ENCODE assay signal across 8 cellular contexts in genomic region chr3:128875556-128876120, GRCh38. TPM values are rescaled to one million over a fixed set of nuclear protein-coding genes. Genes with fewer than 3 reads are reported as not detected.
A peak's percentile ranks its signal among the peaks of the same experiment; 100 is the strongest.
DNase-seq lines count a peak whose midpoint lies in the region; ATAC-seq, FAIRE-seq and TF ChIP-seq lines count a peak whose summit lies in the region.

No MANE protein-coding gene starts in this region.

- no peak overlapping the region for H3K27ac ChIP-seq in neuronal stem cell (replicated peaks; ENCODE audit: low read length)

- H3K14ac ChIP-seq in neuronal stem cell (ENCODE audit: low read length), result no peak overlapping the region

- H2AFZ ChIP-seq in Loucy (ENCODE audit: low read length) (peak overlapping the region; percentile 34; the same call in 1 of the 2 replicates), neuronal stem cell (ENCODE audit: low read length) (peak overlapping the region; percentile 11)

- H4K8ac ChIP-seq in neuronal stem cell (ENCODE audit: low read depth, low read length), result no peak overlapping the region

- peak; percentile 23 for DNase-seq in ELR (ENCODE audit: low read depth)
- DNase-seq in activated CD4-positive, alpha-beta T cell treated with anti-CD3 and anti-CD28 coated beads for 4 hours, result peak; percentile 65 to 67
- DNase-seq in ecto neural progenitor cell (ENCODE audit: low spot score), result peak; percentile 78
- peak; percentile 23 for DNase-seq in neuronal stem cell (ENCODE audit: low spot score)
- peak; percentile 52 for DNase-seq in urothelium cell line (ENCODE audit: low spot score)

- no peak for ATAC-seq in GM21390 (IDR thresholded peaks at IDR 0.05; ENCODE audit: unreplicated experiment)
- no peak for ATAC-seq in GM18517 (IDR thresholded peaks at IDR 0.05; ENCODE audit: unreplicated experiment)

- no peak overlapping the region for H2AK5ac ChIP-seq in neuronal stem cell (ENCODE audit: low read depth, low read length)

- H2BK12ac ChIP-seq in neuronal stem cell (ENCODE audit: low read length), result no peak overlapping the region

- H3K4me2 ChIP-seq in Loucy (ENCODE audit: low read depth, low read length, poor library complexity, severe bottlenecking) (peak overlapping the region; percentile 50), neuronal stem cell (ENCODE audit: insufficient read depth, low read length, poor library complexity, severe bottlenecking) (no peak overlapping the region)

- H3K23ac ChIP-seq in neuronal stem cell (ENCODE audit: low read depth, low read length, poor library complexity), result no peak overlapping the region

- H3K4me3 ChIP-seq in Loucy (ENCODE audit: low read length, poor library complexity, severe bottlenecking) (peak overlapping the region; percentile 4), neuronal stem cell (ENCODE audit: low read length in 2 of 2) (no peak overlapping the region)

- H3K9me3 ChIP-seq in Loucy (ENCODE audit: insufficient read depth, low read depth, low read length) (no peaks in the 10 kb centered on the region), neuronal stem cell (replicated peaks in 1 of 2; ENCODE audit: control insufficient read depth in 2 of 2, insufficient read depth in 1 of 2, low read depth in 1 of 2, low read length in 2 of 2) (peaks cover 0 to 2% of the 10 kb centered on the region in 2 donors)

- no peak overlapping the region for H2BK5ac ChIP-seq in neuronal stem cell (ENCODE audit: low read length)

- H4K20me1 ChIP-seq in Loucy (ENCODE audit: insufficient read depth, low read length, poor library complexity, severe bottlenecking), result peaks cover 6% of the 10 kb centered on the region

- peaks cover 29% of the 10 kb centered on the region for H3K4me1 ChIP-seq in Loucy (ENCODE audit: insufficient read depth, low read length, poor library complexity, severe bottlenecking)
- H3K4me1 ChIP-seq in neuronal stem cell (ENCODE audit: control insufficient read depth in 2 of 2, insufficient read depth in 1 of 2, low read depth in 1 of 2, low read length in 2 of 2), result peaks cover 2 to 6% of the 10 kb centered on the region in 2 donors

- no peak overlapping the region for H3K4ac ChIP-seq in neuronal stem cell (ENCODE audit: low read length)

- no peak for FAIRE-seq in urothelium cell line (lab: Jason Lieb, UNC)

- H3K79me1 ChIP-seq in neuronal stem cell (ENCODE audit: low read depth, low read length), result peaks cover 2% of the 10 kb centered on the region

- no CpG with 5 or more reads among the region's 12 CpGs for WGBS in neuronal stem cell (ENCODE audit: extremely low coverage in 2 of 2, insufficient read length in 2 of 2, insufficient replicate concordance in 1 of 2), 2 donors

- peaks cover 31% of the 10 kb centered on the region for H3K79me2 ChIP-seq in Loucy (ENCODE audit: insufficient read depth, low read length)

- H3K27me3 ChIP-seq in Loucy (ENCODE audit: insufficient read depth, low read length, poor library complexity, severe bottlenecking), result peaks cover 5% of the 10 kb centered on the region
- no peaks in the 10 kb centered on the region for H3K27me3 ChIP-seq in neuronal stem cell (ENCODE audit: control insufficient read depth in 3 of 3, insufficient read depth in 3 of 3, low read depth in 1 of 3, low read length in 3 of 3)

- H2BK15ac ChIP-seq in neuronal stem cell (ENCODE audit: low read length), result no peak overlapping the region

- peak; percentile 94 for TF ChIP-seq CTCF in Loucy (conservative IDR thresholded peaks at IDR 0.05; ENCODE audit: low read length)

- no peak overlapping the region for H3K18ac ChIP-seq in neuronal stem cell (ENCODE audit: low read length)

- no peak overlapping the region for H4K91ac ChIP-seq in neuronal stem cell (ENCODE audit: low read depth, low read length, poor library complexity)

- H3K9ac ChIP-seq in Loucy (ENCODE audit: low read depth, low read length, poor library complexity, severe bottlenecking) (peak overlapping the region; percentile 100), neuronal stem cell (ENCODE audit: low read depth, low read length, poor library complexity) (no peak overlapping the region)

- no peaks in the 10 kb centered on the region for H3K9me2 ChIP-seq in Loucy (replicated peaks; ENCODE audit: low read depth, low read length)

- H3K36me3 ChIP-seq in Loucy (ENCODE audit: insufficient read depth, low read length) (no peaks in the 10 kb centered on the region), neuronal stem cell (replicated peaks in 1 of 2; ENCODE audit: control insufficient read depth in 2 of 2, insufficient read depth in 2 of 2, low read length in 2 of 2) (peaks cover 0 to 8% of the 10 kb centered on the region in 2 donors)

- H3F3A ChIP-seq in Loucy (ENCODE audit: low read depth), result no peaks in the 10 kb centered on the region

- no peak overlapping the region for H2BK120ac ChIP-seq in neuronal stem cell (ENCODE audit: low read depth, low read length)

RNA-seq across cellular contexts. Expression of gene ACAD9, which starts 3.8 kb away (rescaled TPM):
- polyA plus RNA-seq in neuronal stem cell (2013, experiment 1 of 2), result 23.2 TPM
- 22.6 TPM for polyA plus RNA-seq in neuronal stem cell (2013, experiment 2 of 2)

Comparison
In these comparisons a context has a peak if more than half of its experiments do, and no peak if none do; other contexts are left out.
1. DNase-seq: peak in every context shown above with its lines; median percentile 78 in ecto neural progenitor cell; 66 in activated CD4-positive, alpha-beta T cell treated with anti-CD3 and anti-CD28 coated beads for 4 hours; 52 in urothelium cell line; 23 in ELR; 23 in neuronal stem cell.